30 cellular contexts compared by ENCODE assay signal in the genomic region with DNA sequence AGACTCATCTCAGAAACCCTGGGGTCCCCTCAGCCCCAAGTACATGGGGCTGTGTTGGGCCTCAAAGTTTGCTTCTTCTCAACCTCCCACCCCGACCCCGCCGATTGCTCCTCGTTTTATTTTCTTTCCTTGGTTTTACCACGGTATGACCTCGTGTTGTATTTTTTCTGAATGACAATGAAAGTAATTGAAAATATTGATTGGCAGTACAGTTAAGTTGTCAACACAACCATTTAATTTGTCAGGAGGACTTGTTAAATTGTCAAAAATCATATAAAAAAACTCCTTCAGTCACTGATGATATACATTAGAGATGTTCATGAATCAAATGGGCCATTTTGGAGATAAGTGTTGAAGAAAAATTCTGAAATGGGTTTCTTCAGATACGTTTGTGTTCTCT.
"Had no signal": no experiment of that assay in that cellular context is flagged by ENCODE, and none has a peak within 500 bp of the region (broad histone marks: within the 10 kb centered on the region; RNA-seq: fewer than 3 reads in every experiment).

No MANE protein-coding gene starts in this region.

- H3K4me3 Mint-ChIP-seq: naive thymus-derived CD4-positive, alpha-beta T cell; natural killer cell; nephron; neural crest cell; stimulated activated memory B cell treated with anti-CD40 and anti-IgM and Interleukin-4, amounts not matched to agents 10 μg/mL and 1 μg/mL and 100 μg/mL, for 72 hours; stimulated activated naive CD8-positive, alpha-beta T cell treated with anti-CD3 and anti-CD28 coated beads, Interleukin-15, amount 100 ng/mL, for 72 hours; type B pancreatic cell had no signal

- ATAC-seq: naive thymus-derived CD4-positive, alpha-beta T cell; natural killer cell; pancreas; right cardiac atrium; sciatic nerve; stimulated activated memory B cell treated with anti-CD40 and anti-IgM and Interleukin-4, amounts not matched to agents 10 μg/mL and 1 μg/mL and 100 μg/mL, for 72 hours; stimulated activated naive CD8-positive, alpha-beta T cell treated with anti-CD3 and anti-CD28 coated beads, Interleukin-15, amount 100 ng/mL, for 72 hours; stimulated activated naive CD8-positive, alpha-beta T cell treated with anti-CD3 and anti-CD28 coated beads, Interleukin-15, Interleukin-2, amounts not matched to agents 100 U/mL and 50 U/mL, for 24 hours; upper lobe of right lung had no signal

- H3K9me3 Mint-ChIP-seq: natural killer cell; nephron; stimulated activated memory B cell treated with anti-CD40 and anti-IgM and Interleukin-4, amounts not matched to agents 10 μg/mL and 1 μg/mL and 100 μg/mL, for 72 hours; stimulated activated naive CD8-positive, alpha-beta T cell treated with anti-CD3 and anti-CD28 coated beads, Interleukin-15, amount 100 ng/mL, for 72 hours had no signal

- H3K9me3 ChIP-seq: neutrophil, pancreas, prostate gland, spleen, suprapubic skin, testis, tibial artery, transverse colon, upper lobe of right lung, uterus had no signal

- H3K4me2 ChIP-seq: smooth muscle cell had no signal

- H3K4me3 ChIP-seq: pancreas, prostate gland, skin epidermis, smooth muscle cell, spleen, suprapubic skin, testis, tibial artery, transverse colon, upper lobe of right lung, uterus had no signal

- H3K27ac Mint-ChIP-seq: naive thymus-derived CD4-positive, alpha-beta T cell; natural killer cell; nephron; stimulated activated memory B cell treated with anti-CD40 and anti-IgM and Interleukin-4, amounts not matched to agents 10 μg/mL and 1 μg/mL and 100 μg/mL, for 72 hours; type B pancreatic cell had no signal

- H3K36me3 ChIP-seq: neutrophil, pancreas, prostate gland, spleen, suprapubic skin, tibial artery, transverse colon, upper lobe of right lung, uterus had no signal

- H3K27me3 ChIP-seq: neutrophil, pancreas, spleen, suprapubic skin, testis, tibial artery, transverse colon, upper lobe of right lung, uterus had no signal

- H3K4me1 ChIP-seq: pancreas, prostate gland, suprapubic skin, testis, tibial artery, transverse colon, uterus had no signal

- H3K4me1 Mint-ChIP-seq: natural killer cell; stimulated activated memory B cell treated with anti-CD40 and anti-IgM and Interleukin-4, amounts not matched to agents 10 μg/mL and 1 μg/mL and 100 μg/mL, for 72 hours; stimulated activated naive CD8-positive, alpha-beta T cell treated with anti-CD3 and anti-CD28 coated beads, Interleukin-15, amount 100 ng/mL, for 72 hours had no signal

- H3K36me3 Mint-ChIP-seq: naive thymus-derived CD4-positive, alpha-beta T cell; natural killer cell; stimulated activated memory B cell treated with anti-CD40 and anti-IgM and Interleukin-4, amounts not matched to agents 10 μg/mL and 1 μg/mL and 100 μg/mL, for 72 hours had no signal

- H3K27me3 Mint-ChIP-seq: stimulated activated memory B cell treated with anti-CD40 and anti-IgM and Interleukin-4, amounts not matched to agents 10 μg/mL and 1 μg/mL and 100 μg/mL, for 72 hours had no signal

- DNase-seq: naive thymus-derived CD4-positive, alpha-beta T cell; natural killer cell; nucleus accumbens; pancreas; right cardiac atrium; spleen; stimulated activated CD4-positive, alpha-beta T cell treated with anti-CD3 and anti-CD28 coated beads, Interleukin-12 subunit alpha, Interleukin-12 subunit beta, amount 100 ng/mL, for 4 hours; stimulated activated CD4-positive, alpha-beta T cell treated with anti-CD3 and anti-CD28 coated beads, Interleukin-1b, Interleukin-23, amount 100 ng/mL, for 48 hours; stimulated activated CD4-positive, alpha-beta T cell treated with anti-CD3 and anti-CD28 coated beads, Interleukin-4, amount 100 ng/mL, for 1 hour; stimulated activated CD4-positive, alpha-beta T cell treated with anti-CD3 and anti-CD28 coated beads, Interleukin-4, amount 100 ng/mL, for 4 hours; stimulated activated CD8-positive, alpha-beta memory T cell treated with anti-CD3 and anti-CD28 coated beads, Interleukin-4, amount 100 ng/mL, for 48 hours; stimulated activated naive CD4-positive, alpha-beta T cell; stimulated activated naive CD8-positive, alpha-beta T cell treated with anti-CD3 and anti-CD28 coated beads, Interleukin-15, amount 100 ng/mL, for 72 hours; stimulated activated naive CD8-positive, alpha-beta T cell treated with anti-CD3 and anti-CD28 coated beads, Interleukin-15, Interleukin-2, amounts not matched to agents 100 U/mL and 50 U/mL, for 24 hours; substantia nigra; testis; tibial artery; transverse colon; upper lobe of right lung; uterus had no signal

- H3K27ac ChIP-seq: neutrophil, pancreas, prostate gland, skin epidermis, spleen, suprapubic skin, testis, tibial artery, transverse colon, upper lobe of right lung, uterus had no signal

- FAIRE-seq: pancreas had no signal
